In the genomic region with DNA sequence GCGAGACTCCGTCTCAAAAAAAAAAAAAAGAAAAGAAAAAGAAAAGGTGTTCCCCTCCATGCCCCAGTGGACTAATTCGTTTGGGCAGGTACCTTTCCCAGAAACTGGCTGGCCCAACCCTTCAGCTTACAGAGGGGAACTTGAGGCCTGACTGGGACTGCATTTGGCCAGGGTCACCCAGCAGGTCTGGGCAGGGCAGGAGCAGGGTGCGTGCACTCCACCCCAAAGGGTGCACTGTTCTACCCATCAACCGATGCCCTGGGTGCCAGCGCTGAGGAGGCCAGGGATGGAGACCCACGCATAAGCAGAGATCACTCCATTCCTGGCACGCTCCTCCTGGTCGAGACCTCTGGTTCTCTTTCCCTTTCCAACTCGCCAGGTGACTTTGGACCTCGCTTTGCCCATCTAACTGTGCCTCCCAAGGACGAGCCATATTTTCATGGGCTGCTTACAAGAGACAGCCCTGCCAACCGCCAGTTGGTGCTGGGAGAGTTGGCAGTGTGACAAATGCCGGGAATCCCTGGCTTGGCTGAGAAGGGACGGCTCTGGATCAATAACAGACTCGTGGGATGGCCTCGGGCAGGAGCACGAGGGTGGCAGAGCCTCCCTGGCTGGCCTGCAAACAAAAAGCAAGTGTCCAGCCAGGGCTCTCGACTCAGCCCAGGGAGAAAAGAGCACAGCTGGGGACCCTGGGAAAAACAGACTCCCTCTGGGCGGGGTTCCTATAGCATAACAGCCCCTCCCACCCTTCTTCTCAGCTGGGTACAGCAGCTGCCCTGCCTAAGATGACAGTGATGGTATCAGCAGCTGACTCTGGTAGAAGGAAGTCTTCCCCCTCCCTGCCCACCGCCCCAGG, we compare ENCODE assay signal across 8 cellular contexts. TPM values are rescaled to one million over a fixed set of nuclear protein-coding genes. Genes with fewer than 3 reads are reported as not detected.
DNase-seq lines count a peak whose midpoint lies in the region; TF ChIP-seq lines count a peak whose summit lies in the region.

No MANE protein-coding gene starts in this region.

- no peaks in the 10 kb centered on the region for H4K20me1 ChIP-seq in neural progenitor cell (ENCODE audit: low read depth)
- H4K20me1 ChIP-seq in H9 (ENCODE audit: control insufficient read depth, insufficient read depth, insufficient read length): no peaks in the 10 kb centered on the region

- no peak overlapping the region for H3K56ac ChIP-seq in H9 (ENCODE audit: insufficient read length, low read depth, low read length)

- H3K9ac ChIP-seq in neural progenitor cell (no peak overlapping the region), H9 (ENCODE audit: extremely low read depth, insufficient read length, low read length) (no peak overlapping the region)

- H3K9me3 Mint-ChIP-seq in neural progenitor cell: no peaks in the 10 kb centered on the region
- 0 out of 5 replicates have a peak, but pooled peaks cover 0 to 2% of the 10 kb centered on the region in 2 experiments for H3K9me3 Mint-ChIP-seq in H9

- no peak overlapping the region for H2AK5ac ChIP-seq in H9 (ENCODE audit: insufficient read length, low read length)

- H3K27ac Mint-ChIP-seq in neural progenitor cell: peak overlapping the region; percentile 91
- no peak overlapping the region for H3K27ac Mint-ChIP-seq in H9

- H2BK120ac ChIP-seq in H9 (ENCODE audit: low read depth, low read length, poor library complexity, severe bottlenecking): no peak overlapping the region

- H3K36me3 ChIP-seq in neural progenitor cell (no peaks in the 10 kb centered on the region), spleen (no peaks in the 10 kb centered on the region)

- H3K14ac ChIP-seq in H9 (ENCODE audit: insufficient read depth, low read length): no peak overlapping the region; the same call in 1 of the 2 replicates

- H3K9me3 ChIP-seq in neural progenitor cell (ENCODE audit: low read depth) (no peaks in the 10 kb centered on the region), spleen (no peaks in the 10 kb centered on the region), H9 (ENCODE audit: control insufficient read depth, low read depth, low read length) (no peaks in the 10 kb centered on the region)

- no peak overlapping the region for H2BK12ac ChIP-seq in H9 (ENCODE audit: insufficient read length, low read depth, low read length)

- no peak overlapping the region for H2AFZ ChIP-seq in neural progenitor cell (replicated peaks)
- no peak overlapping the region for H2AFZ ChIP-seq in H9 (ENCODE audit: low read length)

- no peaks in the 10 kb centered on the region for H3K27me3 ChIP-seq in neural progenitor cell
- no peaks in the 10 kb centered on the region for H3K27me3 ChIP-seq in spleen (replicated peaks in 1 of 7)
- no peaks in the 10 kb centered on the region for H3K27me3 ChIP-seq in H9 (ENCODE audit: insufficient read depth, low read length)

- 67 to 82% (median 73%) methylated on average over 19 to 21 of the region's 21 CpGs for WGBS in spleen, 5 donors
- no CpG with 5 or more reads among the region's 21 CpGs for WGBS in H9 (ENCODE audit: extremely low coverage, insufficient read length, low lambda C conversion rate)

- peaks cover 6% of the 10 kb centered on the region for H3F3A ChIP-seq in neural progenitor cell (ENCODE audit: low read depth)

- H3K4me3 Mint-ChIP-seq in neural progenitor cell (no peak overlapping the region), H9 (no peak overlapping the region)

- no peak overlapping the region for H4K91ac ChIP-seq in H9 (ENCODE audit: insufficient read length, low read depth, low read length)

- no peak overlapping the region for H2BK15ac ChIP-seq in H9 (ENCODE audit: low read depth, low read length)

- intact Hi-C loops in spleen (cut with DNase I; ENCODE audit: low total_unique reads): no loop called here

- H3T11ph ChIP-seq in H9 (ENCODE audit: low read length): no peak overlapping the region

- H3K4me1 ChIP-seq in neural progenitor cell (peaks cover 12% of the 10 kb centered on the region), spleen (peaks cover 0 to 17% (median 5%) of the 10 kb centered on the region in 6 donors), H9 (ENCODE audit: insufficient read depth, low read length) (no peaks in the 10 kb centered on the region)

- no peak overlapping the region for H3K18ac ChIP-seq in H9 (ENCODE audit: insufficient read length, low read depth, low read length)

- H3K23ac ChIP-seq in H9 (ENCODE audit: insufficient read length, low read depth, low read length): no peak overlapping the region

- peaks cover 3% of the 10 kb centered on the region for H3K23me2 ChIP-seq in H9 (ENCODE audit: insufficient read length, low read depth, low read length, poor library complexity, severe bottlenecking)

- no peak overlapping the region for H2BK20ac ChIP-seq in H9 (ENCODE audit: low read depth, low read length, poor library complexity, severe bottlenecking)

- no peak overlapping the region for H4K5ac ChIP-seq in H9 (ENCODE audit: insufficient read length, low read depth, low read length)

- H3K4me3 ChIP-seq in neural progenitor cell: no peak overlapping the region
- H3K4me3 ChIP-seq in spleen: no peak overlapping the region

- H3K79me2 ChIP-seq in neural progenitor cell (ENCODE audit: low read depth) (no peaks in the 10 kb centered on the region), H9 (ENCODE audit: insufficient read depth, low read length) (no peaks in the 10 kb centered on the region)

- no peak for TF ChIP-seq POLR2A in spleen (IDR thresholded peaks at IDR 0.05)

- DNase-seq in DMS 273 (lab: John Stamatoyannopoulos, UW; ENCODE audit: unreplicated experiment): peak; percentile 97
- peak; percentile 96 for DNase-seq in NCI-H345 (lab: John Stamatoyannopoulos, UW)
- DNase-seq in caudate nucleus (lab: John Stamatoyannopoulos, UW): peak in 31 of 61 donors; percentile 9 to 78 (median 34)
- no peak for DNase-seq in neural progenitor cell (ENCODE audit: low spot score)
- DNase-seq in activated CD8-positive, alpha-beta memory T cell treated with anti-CD3 and anti-CD28 coated beads, Interleukin-2, amount 50 U/mL, for 4 hours: no peak
- no peak for DNase-seq in spleen
- DNase-seq in NCI-H1436 (lab: John Stamatoyannopoulos, UW): no peak
- DNase-seq in H9: no peak

- H3K4me2 ChIP-seq in neural progenitor cell: no peak overlapping the region
- H3K4me2 ChIP-seq in H9 (ENCODE audit: insufficient read depth, insufficient read length, low read length): no peak overlapping the region

- no peak overlapping the region for H2BK5ac ChIP-seq in H9 (ENCODE audit: insufficient read length, low read length)

- H3K79me1 ChIP-seq in H9 (ENCODE audit: insufficient read depth, low read depth, low read length, poor library complexity, severe bottlenecking): no peaks in the 10 kb centered on the region

- H3K27me3 Mint-ChIP-seq in neural progenitor cell (ENCODE audit: insufficient read depth, low read depth): peaks cover 16% of the 10 kb centered on the region
- H3K27me3 Mint-ChIP-seq in H9 (ENCODE audit: low read depth): no peaks in the 10 kb centered on the region; the same call in 1 of the 2 replicates

- H3K27ac ChIP-seq in caudate nucleus (ENCODE audit: low read depth, low read length) (peak overlapping the region; percentile 79), neural progenitor cell (no peak overlapping the region), spleen (no peak overlapping the region), H9 (ENCODE audit: insufficient read length, low read depth, low read length) (no peak overlapping the region)

- H3K4ac ChIP-seq in H9 (ENCODE audit: low read depth, low read length): no peak overlapping the region

- TF ChIP-seq CTCF in neural progenitor cell (IDR thresholded peaks at IDR 0.05) (no peak), spleen (IDR thresholded peaks at IDR 0.05 in 8 of 11, conservative IDR thresholded peaks at IDR 0.05 in 3 of 11) (no peak), H9 (conservative IDR thresholded peaks at IDR 0.05) (no peak)

- H3K4me1 Mint-ChIP-seq in neural progenitor cell (peaks cover 27% of the 10 kb centered on the region), H9 (peaks cover 10 to 18% of the 10 kb centered on the region in 2 experiments)

- H3K36me3 Mint-ChIP-seq in neural progenitor cell (no peaks in the 10 kb centered on the region), H9 (ENCODE audit: insufficient read depth in 1 of 3, low read depth in 3 of 3) (peaks cover 0 to 4% (median 0%) of the 10 kb centered on the region in 3 experiments; a peak in 1 of 7 replicates)

- no peak overlapping the region for H4K8ac ChIP-seq in H9 (replicated peaks; ENCODE audit: insufficient read length, low read depth, low read length)

RNA-seq across cellular contexts. Expression of gene HSPB1, which starts 7.9 kb away (rescaled TPM):
- total RNA-seq in neural progenitor cell (ENCODE audit: low replicate concordance) (9.7 and 20.8 TPM in 2 replicates), spleen (100 to 1,000 TPM in 5 of 7 donors, 10 to 100 TPM in 2; 56.5 to 227 (median 131) TPM), H9 (2021) (175 and 186 TPM in 2 replicates)
- 100 to 1,000 TPM in 2 of 3 donors, 10 to 100 TPM in 1; 70.1 to 216 (median 214) TPM for polyA plus RNA-seq in spleen

RNA-seq across cellular contexts. Expression of gene YWHAG, which starts 48.5 kb away (rescaled TPM):
- total RNA-seq in neural progenitor cell (ENCODE audit: low replicate concordance): 179 and 190 TPM in 2 replicates
- total RNA-seq in spleen: 100 to 1,000 TPM in 1 of 7 donors, 10 to 100 TPM in 6; 60.6 to 108 (median 80.5) TPM
- 10 to 100 TPM; 19.7 to 35.6 (median 26.2) TPM for polyA plus RNA-seq in spleen
- 241 and 243 TPM in 2 replicates for total RNA-seq in H9 (2021)

Comparison
In these comparisons a context has a peak if more than half of its experiments do, and no peak if none do; other contexts are left out.
1. DNase-seq: peak in DMS 273 (single experiment), NCI-H345 (single experiment) and caudate nucleus (31 of 61); none in neural progenitor cell (single experiment), activated CD8-positive, alpha-beta memory T cell treated with anti-CD3 and anti-CD28 coated beads, Interleukin-2, amount 50 U/mL, for 4 hours (single experiment), spleen (single experiment), NCI-H1436 (single experiment) and H9 (single experiment).